In the genomic region with DNA sequence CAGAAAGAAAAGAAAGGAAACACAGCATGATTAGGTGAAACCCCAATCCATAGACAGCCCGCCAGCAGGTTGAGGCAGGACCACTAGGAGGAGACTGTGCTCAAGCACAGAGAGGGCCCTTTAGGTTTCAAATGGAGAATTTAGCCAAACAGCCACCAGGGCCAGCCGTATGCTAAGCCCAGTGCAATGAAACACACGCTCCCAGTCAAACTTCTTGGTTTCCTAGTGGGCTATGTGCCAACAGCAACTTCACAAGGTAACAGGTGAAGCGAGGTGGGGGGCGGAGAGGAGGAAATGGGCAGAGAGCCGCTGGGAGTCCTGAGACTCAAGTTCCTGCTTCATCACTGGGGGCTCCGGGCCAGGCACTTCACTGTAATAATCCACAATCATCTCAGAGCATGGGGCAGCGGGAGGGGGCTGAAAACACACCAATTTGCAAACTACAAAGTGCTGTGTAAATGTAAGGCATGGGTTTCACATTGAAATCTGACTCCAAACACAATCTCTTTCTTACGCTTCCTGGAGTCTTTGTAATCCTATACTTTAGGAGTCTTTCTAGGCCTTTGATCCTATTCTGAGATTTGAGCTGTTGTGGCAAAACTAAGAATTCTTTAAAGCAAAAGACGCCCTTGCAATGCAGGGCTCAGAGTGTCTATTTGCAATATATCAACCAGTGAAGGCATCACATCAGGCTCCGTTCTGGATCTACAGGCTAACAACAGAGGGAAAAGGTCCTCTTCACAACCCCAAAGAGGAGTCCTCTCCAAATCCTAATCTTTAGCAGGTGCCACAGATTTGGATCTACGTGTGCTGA, we compare ENCODE assay signal across 8 cellular contexts.
DNase-seq lines count a peak whose midpoint lies in the region; ATAC-seq and TF ChIP-seq lines count a peak whose summit lies in the region.

No MANE protein-coding gene starts in this region.

- peak; percentile 80 for TF ChIP-seq CTCF in AG04449 (IDR thresholded peaks at IDR 0.05; ENCODE audit: insufficient read depth, low read length, missing control alignments)

- peaks cover 17% of the 10 kb centered on the region for H3K4me1 Mint-ChIP-seq in memory B cell
- H3K4me1 Mint-ChIP-seq in stimulated activated naive CD8-positive, alpha-beta T cell treated with anti-CD3 and anti-CD28 coated beads, Interleukin-15, Interleukin-2, amounts not matched to agents 100 ng/mL and 50 ng/mL, for 24 hours (ENCODE audit: low read depth): peaks cover 44% of the 10 kb centered on the region

- no peaks in the 10 kb centered on the region for H3K36me3 Mint-ChIP-seq in memory B cell
- H3K36me3 Mint-ChIP-seq in stimulated activated naive CD8-positive, alpha-beta T cell treated with anti-CD3 and anti-CD28 coated beads, Interleukin-15, Interleukin-2, amounts not matched to agents 100 ng/mL and 50 ng/mL, for 24 hours (ENCODE audit: low read depth): peaks cover 13% of the 10 kb centered on the region

- H3K9me3 Mint-ChIP-seq in memory B cell: no peaks in the 10 kb centered on the region
- H3K9me3 Mint-ChIP-seq in stimulated activated naive CD8-positive, alpha-beta T cell treated with anti-CD3 and anti-CD28 coated beads, Interleukin-15, Interleukin-2, amounts not matched to agents 100 ng/mL and 50 ng/mL, for 24 hours: no peaks in the 10 kb centered on the region

- CTCF ChIA-PET in AG04449 (lab: Yijun Ruan, JAX): interaction anchor here (0.9 to 3.7 kb wide), 11 partner anchors 14 to 518 kb away, joined by 3 to 36 read pairs (median 4); a partner anchor contains a TSS

- ATAC-seq in GM18520 (IDR thresholded peaks at IDR 0.05; ENCODE audit: unreplicated experiment): peak; percentile 36
- peak; percentile 87 for ATAC-seq in HG02973 (IDR thresholded peaks at IDR 0.05; ENCODE audit: unreplicated experiment)
- ATAC-seq in memory B cell (ENCODE audit: low read depth): peak; percentile 89

- H3K27me3 Mint-ChIP-seq in memory B cell: no peaks in the 10 kb centered on the region
- H3K27me3 Mint-ChIP-seq in stimulated activated naive CD8-positive, alpha-beta T cell treated with anti-CD3 and anti-CD28 coated beads, Interleukin-15, Interleukin-2, amounts not matched to agents 100 ng/mL and 50 ng/mL, for 24 hours: no peaks in the 10 kb centered on the region

- no peak overlapping the region for H3K4me3 ChIP-seq in AG04449 (ENCODE audit: low read depth, low read length)

- no peak for DNase-seq in AG04449 (ENCODE audit: low read depth, low spot score)
- peak; percentile 89 for DNase-seq in NCI-H2107 treated with DMSO at 0.1 percent for 48 hours (lab: John Stamatoyannopoulos, UW; ENCODE audit: unreplicated experiment)
- DNase-seq in activated CD4-positive, CD25-positive, alpha-beta regulatory T cell treated with anti-CD3 and anti-CD28 coated beads, Interleukin-2, amount 50 U/mL, for 72 hours: peak; percentile 51
- DNase-seq in cerebellum (ENCODE audit: low spot score): peak; percentile 32
- peak; percentile 19 to 26 for DNase-seq in memory B cell (ENCODE audit: low spot score in 2 of 2)

- H3K4me3 Mint-ChIP-seq in memory B cell: peak overlapping the region; percentile 78
- peak overlapping the region; percentile 72 for H3K4me3 Mint-ChIP-seq in stimulated activated naive CD8-positive, alpha-beta T cell treated with anti-CD3 and anti-CD28 coated beads, Interleukin-15, Interleukin-2, amounts not matched to agents 100 ng/mL and 50 ng/mL, for 24 hours

- POLR2A ChIA-PET in AG04449 (lab: Yijun Ruan, JAX): no interaction called here

- H3K27ac Mint-ChIP-seq in memory B cell: peak overlapping the region; percentile 54
- H3K27ac Mint-ChIP-seq in stimulated activated naive CD8-positive, alpha-beta T cell treated with anti-CD3 and anti-CD28 coated beads, Interleukin-15, Interleukin-2, amounts not matched to agents 100 ng/mL and 50 ng/mL, for 24 hours: peak overlapping the region; percentile 88

Comparison
In these comparisons a context has a peak if more than half of its experiments do, and no peak if none do; other contexts are left out.
1. ATAC-seq: peak in every context shown above with its lines; median percentile 89 in memory B cell; 87 in HG02973; 36 in GM18520.